31 cellular contexts compared by ENCODE assay signal in the genomic region with DNA sequence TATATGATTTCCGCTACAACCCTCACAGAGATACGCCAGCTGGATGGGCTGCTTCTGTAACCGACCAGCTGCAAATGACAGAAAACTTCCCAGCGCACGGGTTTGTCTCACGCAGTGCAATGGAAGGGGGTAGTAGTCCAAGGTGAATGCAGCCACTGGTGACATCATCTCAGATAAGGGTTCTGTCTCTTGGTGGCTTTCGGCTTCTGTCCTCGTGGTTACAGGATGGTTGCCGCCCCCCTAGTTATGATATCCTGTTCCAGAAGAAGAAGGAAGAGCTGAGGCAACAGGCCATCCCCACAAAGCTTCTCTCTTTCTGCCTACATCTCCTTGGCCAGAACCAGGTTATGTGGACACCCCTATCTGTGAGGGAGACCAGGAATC. TPM values are rescaled to one million over a fixed set of nuclear protein-coding genes. Genes with fewer than 3 reads are reported as not detected.
DNase-seq lines count a peak whose midpoint lies in the region; ATAC-seq, FAIRE-seq and TF ChIP-seq lines count a peak whose summit lies in the region.
"Had no signal": no experiment of that assay in that cellular context is flagged by ENCODE, and none has a peak within 500 bp of the region (broad histone marks: within the 10 kb centered on the region; RNA-seq: fewer than 3 reads in every experiment).

No MANE protein-coding gene starts in this region.

- H3K9me1 ChIP-seq in K562 (ENCODE audit: control insufficient read depth, insufficient read depth, low read length): no peaks in the 10 kb centered on the region

- H3K9ac ChIP-seq in K562 (ENCODE audit: insufficient read depth in 1 of 2, low read depth in 2 of 2, low read length in 2 of 2): 0 out of 4 replicates have a peak overlapping the region, but pooled peaks of 1 of the 2 experiments have one; percentile 0

- no peak for ATAC-seq in Right ventricle myocardium inferior
- no peak for ATAC-seq in left ventricle myocardium superior
- peak; percentile 90 for ATAC-seq in K562
- ATAC-seq in HG03520 (IDR thresholded peaks at IDR 0.05; ENCODE audit: unreplicated experiment): no peak
- ATAC-seq in HG03135 (IDR thresholded peaks at IDR 0.05; ENCODE audit: unreplicated experiment): no peak
- ATAC-seq: activated naive CD4-positive, alpha-beta T cell treated with anti-CD3 and anti-CD28 coated beads, Interleukin-2, amount 50 U/mL, for 72 hours; activated T-helper 17 cell treated with anti-CD3 and anti-CD28 coated beads, Interleukin-2, amount 50 U/mL, for 72 hours; left lung had no signal

- no peaks in the 10 kb centered on the region for H3K27me3 ChIP-seq in K562 (ENCODE audit: control insufficient read depth in 2 of 2, insufficient read depth in 2 of 2, low read length in 2 of 2)
- H3K27me3 ChIP-seq in WERI-Rb-1 (ENCODE audit: insufficient read depth, low read depth, severe bottlenecking): no peaks in the 10 kb centered on the region
- H3K27me3 ChIP-seq: left lung, vagina had no signal

- POLR2A ChIA-PET in K562 (lab: Yijun Ruan, JAX): interaction anchor here (1.0 to 1.3 kb wide), 2 partner anchors 19 to 40 kb away, joined by 3 to 4 read pairs; partner anchors contain the start of gene BAHCC1

- intact Hi-C loops in Right ventricle myocardium inferior (cut with DNase I) (no loop called here), left ventricle myocardium superior (cut with micrococcal nuclease) (no loop called here), K562 (cut with micrococcal nuclease) (no loop called here)

- no peaks in the 10 kb centered on the region for H4K20me1 ChIP-seq in K562 (replicated peaks; ENCODE audit: control insufficient read depth, insufficient read depth, low read length)

- DNase-seq in Right ventricle myocardium inferior (ENCODE audit: missing footprints) (peak; percentile 26), left ventricle myocardium superior (no peak), NOMO-1 (lab: John Stamatoyannopoulos, UW; ENCODE audit: unreplicated experiment in 2 of 2) (peak; percentile 66 to 85), K562 (ENCODE audit: extremely low read depth in 1 of 4, low spot score in 3 of 4) (peak; percentile 54 to 82 (median 69)), NCI-H1092 (lab: John Stamatoyannopoulos, UW) (no peak), WERI-Rb-1 (no peak)
- DNase-seq: activated CD4-positive, alpha-beta memory T cell treated with anti-CD3 and anti-CD28 coated beads for 36 hours; activated CD8-positive, alpha-beta memory T cell treated with anti-CD3 and anti-CD28 coated beads, Interleukin-2, amount 50 U/mL, for 48 hours; AML-193; DMS53; effector CD4-positive, alpha-beta T cell; HCEC 1CT; left lung; mesendoderm; NCI-H1105; NCI-H1930; NCI-H526 treated with DMSO at 0.1 percent for 48 hours; stimulated activated CD4-positive, alpha-beta T cell treated with anti-CD3 and anti-CD28 coated beads, Interleukin-15, amount 100 ng/mL, for 24 hours; SW 1271; T1000 had no signal

- peak overlapping the region; percentile 28; the same call in 1 of the 2 replicates for H3K4me2 ChIP-seq in K562 (ENCODE audit: insufficient read depth, low read length)
- H3K4me2 ChIP-seq: A549 had no signal

- no peak for TF ChIP-seq RAD21 in K562 (CRISPR knock-in tag; conservative IDR thresholded peaks at IDR 0.05 in 1 of 2, IDR thresholded peaks at IDR 0.05 in 1 of 2)

- no TSS peak for BruUV-seq in K562 (replicated peaks; lab: Mats Ljungman, UMichigan)

- TF ChIP-seq CTCF in K562 (IDR thresholded peaks at IDR 0.05 in 2 of 3, conservative IDR thresholded peaks at IDR 0.05 in 1 of 3; ENCODE audit: insufficient read depth in 2 of 3, low read depth in 1 of 3, low read length in 3 of 3) (no peak), WERI-Rb-1 (IDR thresholded peaks at IDR 0.05; ENCODE audit: low read depth, low read length) (no peak)

- H3K4me3 ChIP-seq in K562: no peak overlapping the region
- no peak overlapping the region for H3K4me3 ChIP-seq in WERI-Rb-1 (ENCODE audit: low read depth, low read length)
- H3K4me3 ChIP-seq: A549, left lung, thoracic aorta, vagina had no signal

- H3K4me1 ChIP-seq in K562 (replicated peaks in 1 of 2; ENCODE audit: control insufficient read depth in 2 of 2, insufficient read depth in 2 of 2, low read length in 2 of 2): peaks cover 17 to 20% of the 10 kb centered on the region in 2 experiments

- no peak for TF ChIP-seq EP300 in K562 (IDR thresholded peaks at IDR 0.05; ENCODE audit: low read length)

- CTCF ChIA-PET in K562 (lab: Yijun Ruan, JAX; ENCODE audit: low intra/inter-chr PET ratio): no interaction called here

- H3K36me3 ChIP-seq in K562 (ENCODE audit: control insufficient read depth, insufficient read depth, low read length) (no peaks in the 10 kb centered on the region), WERI-Rb-1 (no peaks in the 10 kb centered on the region)
- H3K36me3 ChIP-seq: left lung, thoracic aorta, vagina had no signal

- H3K27ac ChIP-seq in K562 (ENCODE audit: extremely low read depth, low read depth, low read length) (no peak overlapping the region), WERI-Rb-1 (no peak overlapping the region)
- H3K27ac ChIP-seq: A549, left lung, RWPE1, thoracic aorta, vagina had no signal

- H2AFZ ChIP-seq in K562 (ENCODE audit: low read depth, low read length): peak overlapping the region; percentile 61

- in situ Hi-C loops in K562 (cut with MboI): no loop called here

- 14% methylated on average over 9 of the region's 9 CpGs for WGBS in K562 (ENCODE audit: insufficient coverage, low coverage, missing lambda C conversion rate)

- no peak for TF ChIP-seq POLR2A in K562 (conservative IDR thresholded peaks at IDR 0.05)

- no peaks in the 10 kb centered on the region for H3K79me2 ChIP-seq in K562 (ENCODE audit: control insufficient read depth, insufficient read depth, low read length)

- FAIRE-seq in K562 (lab: Jason Lieb, UNC): peak; percentile 88
- FAIRE-seq: A549, bronchial epithelial cell, colon, G401.6 had no signal

- H3K9me3 ChIP-seq in K562 (replicated peaks; ENCODE audit: control insufficient read depth, insufficient read depth, low read depth, low read length): no peaks in the 10 kb centered on the region
- no peaks in the 10 kb centered on the region for H3K9me3 ChIP-seq in WERI-Rb-1 (ENCODE audit: severe bottlenecking)
- H3K9me3 ChIP-seq: A549, left lung, thoracic aorta, vagina had no signal

TF ChIP-seq in K562, 482 proteins besides CTCF, POLR2A, EP300 and RAD21 (continues in another document):
- TF ChIP-seq, protein P1, sequence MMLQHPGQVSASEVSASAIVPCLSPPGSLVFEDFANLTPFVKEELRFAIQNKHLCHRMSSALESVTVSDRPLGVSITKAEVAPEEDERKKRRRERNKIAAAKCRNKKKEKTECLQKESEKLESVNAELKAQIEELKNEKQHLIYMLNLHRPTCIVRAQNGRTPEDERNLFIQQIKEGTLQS (IDR thresholded peaks at IDR 0.05): peak; percentile 97
- TF ChIP-seq, protein P1 (CRISPR knock-in tag; conservative IDR thresholded peaks at IDR 0.05): peak; percentile 81

RNA-seq across cellular contexts. Expression of gene BAHCC1, which starts 40.3 kb away (rescaled TPM):
- total RNA-seq in Right ventricle myocardium inferior (9.9 TPM), left ventricle myocardium superior (8.6 TPM), K562 (2014; rRNA removed) (11.1 and 13.9 TPM in 2 replicates), K562 (2014; rRNA removed; fragmentation: Illumina TruSeq; extraction: Trizol) (2.1 and 2.6 TPM in 2 replicates), K562 (2015; rRNA removed; fragmentation: Illumina TruSeq; extraction: Trizol) (5.0 and 6.5 TPM in 2 replicates), K562 (2021) (20.8 and 26.9 TPM in 2 replicates)
- 32.5 and 87.9 TPM in 2 replicates for total RNA-seq in K562 (2011; cell fraction: chromatin; rRNA removed; ENCODE audit: low replicate concordance)
- total RNA-seq in K562 (2011; cell fraction: nucleolus; rRNA removed): 48.6 and 57.5 TPM in 2 replicates
- total RNA-seq in K562 (2011; cell fraction: nucleoplasm; rRNA removed): 39.0 and 40.6 TPM in 2 replicates
- polyA plus RNA-seq in K562 (2011; rRNA removed) (4.4 and 11.8 TPM in 2 replicates), K562 (2014; fragmentation: Illumina TruSeq; extraction: Trizol) (5.5 and 6.8 TPM in 2 replicates), K562 (2014; fragmentation: Nextera tagmentation; extraction: Ambion mirVana) (under 1 TPM; 0.14 to 0.24 TPM), K562 (2014; rRNA removed) (17.2 and 23.3 TPM in 2 replicates)
- 8.6 and 8.8 TPM in 2 replicates for polyA plus RNA-seq in K562 (2011; cell fraction: cytosol; rRNA removed)
- polyA plus RNA-seq in K562 (2011; cell fraction: nucleus; rRNA removed): 112 and 139 TPM in 2 replicates
- 14.4 and 22.5 TPM in 2 replicates for polyA plus RNA-seq in K562 (2012)
- 0.72 and 2.7 TPM in 2 replicates for polyA minus RNA-seq in K562 (2011; rRNA and poly(A)+ RNA removed)
- polyA minus RNA-seq in K562 (2011; cell fraction: cytosol; rRNA and poly(A)+ RNA removed): 6.8 and 8.7 TPM in 2 replicates
- polyA minus RNA-seq in K562 (2011; cell fraction: nucleus; rRNA and poly(A)+ RNA removed): 12.7 and 15.3 TPM in 2 replicates

RNA-seq across cellular contexts. Expression of gene SLC38A10, which starts 59.8 kb away (rescaled TPM):
- total RNA-seq in Right ventricle myocardium inferior: 44.6 TPM
- total RNA-seq in left ventricle myocardium superior: 46.6 TPM
- 96.2 and 235 TPM in 2 replicates for total RNA-seq in K562 (2011; cell fraction: chromatin; rRNA removed; ENCODE audit: low replicate concordance)
- total RNA-seq in K562 (2011; cell fraction: nucleolus; rRNA removed): 109 and 114 TPM in 2 replicates
- 104 and 132 TPM in 2 replicates for total RNA-seq in K562 (2011; cell fraction: nucleoplasm; rRNA removed)
- total RNA-seq in K562 (2014; rRNA removed): 35.6 and 35.8 TPM in 2 replicates
- total RNA-seq in K562 (2014; rRNA removed; fragmentation: Illumina TruSeq; extraction: Trizol): 4.3 and 5.2 TPM in 2 replicates
- 15.5 and 16.1 TPM in 2 replicates for total RNA-seq in K562 (2015; rRNA removed; fragmentation: Illumina TruSeq; extraction: Trizol)
- 52.8 and 54.2 TPM in 2 replicates for total RNA-seq in K562 (2021)
- 13.1 and 18.0 TPM in 2 replicates for polyA plus RNA-seq in K562 (2011; rRNA removed)
- polyA plus RNA-seq in K562 (2011; cell fraction: cytosol; rRNA removed): 18.4 and 29.4 TPM in 2 replicates
- 50.2 and 67.4 TPM in 2 replicates for polyA plus RNA-seq in K562 (2011; cell fraction: nucleus; rRNA removed)
- 38.9 and 86.6 TPM in 2 replicates for polyA plus RNA-seq in K562 (2012)
- polyA plus RNA-seq in K562 (2014; fragmentation: Illumina TruSeq; extraction: Trizol): 13.8 and 24.0 TPM in 2 replicates
- under 1 TPM; 0.45 to 0.92 TPM for polyA plus RNA-seq in K562 (2014; fragmentation: Nextera tagmentation; extraction: Ambion mirVana)
- 31.7 and 32.1 TPM in 2 replicates for polyA plus RNA-seq in K562 (2014; rRNA removed)
- polyA minus RNA-seq in K562 (2011; rRNA and poly(A)+ RNA removed): 16.9 and 24.8 TPM in 2 replicates
- 54.3 and 65.3 TPM in 2 replicates for polyA minus RNA-seq in K562 (2011; cell fraction: cytosol; rRNA and poly(A)+ RNA removed)
- 28.7 and 33.2 TPM in 2 replicates for polyA minus RNA-seq in K562 (2011; cell fraction: nucleus; rRNA and poly(A)+ RNA removed)

Comparison
In these comparisons a context has a peak if more than half of its experiments do, and no peak if none do; other contexts are left out.
1. DNase-seq: peak in Right ventricle myocardium inferior (single experiment), NOMO-1 (2 of 2) and K562 (4 of 4); none in left ventricle myocardium superior (single experiment), NCI-H1092 (single experiment) and WERI-Rb-1 (single experiment).